ENCODE assay signal across 28 cellular contexts in genomic region chr21:45449658-45450502, GRCh38. TPM values are rescaled to one million over a fixed set of nuclear protein-coding genes. Genes with fewer than 3 reads are reported as not detected.
DNase-seq lines count a peak whose midpoint lies in the region; ATAC-seq and TF ChIP-seq lines count a peak whose summit lies in the region.
"Had no signal": no experiment of that assay in that cellular context is flagged by ENCODE, and none has a peak within 500 bp of the region (broad histone marks: within the 10 kb centered on the region; RNA-seq: fewer than 3 reads in every experiment).

No MANE protein-coding gene starts in this region.

- TF ChIP-seq EP300 in gastroesophageal sphincter (IDR thresholded peaks at IDR 0.05), result no peak

- no peak overlapping the region for H3K4me3 ChIP-seq in breast epithelium
- peak overlapping the region in 2 of 3 donors; percentile 32 to 47 for H3K4me3 ChIP-seq in right lobe of liver
- no peak overlapping the region for H3K4me3 ChIP-seq in aorta (ENCODE audit: low read length in 2 of 2)
- H3K4me3 ChIP-seq in gastroesophageal sphincter, result no peak overlapping the region
- H3K4me3 ChIP-seq: coronary artery, esophagus muscularis mucosa, lower lobe of right lung, Peyer's patch, sigmoid colon had no signal

- H3K27ac ChIP-seq in breast epithelium, result peak overlapping the region; percentile 43 to 49
- H3K27ac ChIP-seq in right lobe of liver, result peak overlapping the region in 2 of 3 donors; percentile 48 to 71
- no peak overlapping the region for H3K27ac ChIP-seq in aorta (ENCODE audit: low read depth in 1 of 2, low read length in 2 of 2)
- no peak overlapping the region for H3K27ac ChIP-seq in gastroesophageal sphincter
- H3K27ac ChIP-seq: esophagus muscularis mucosa, lower lobe of right lung, parathyroid adenoma, sigmoid colon had no signal

- H3K36me3 Mint-ChIP-seq in MCF 10A (ENCODE audit: insufficient read depth, unreplicated experiment) (peaks cover 5% of the 10 kb centered on the region), glutamatergic neuron (ENCODE audit: unreplicated experiment) (peaks cover 6% of the 10 kb centered on the region)
- H3K36me3 Mint-ChIP-seq: activated naive CD4-positive, alpha-beta T cell treated with anti-CD3 and anti-CD28 coated beads, Interleukin-2, amount 10 ng/mL, durations not matched to agents 7 days and 5 days; CD14-positive monocyte; immature natural killer cell had no signal

- H3K27me3 Mint-ChIP-seq in MCF 10A (ENCODE audit: insufficient read depth, unreplicated experiment) (no peaks in the 10 kb centered on the region), glutamatergic neuron (ENCODE audit: unreplicated experiment) (peaks cover 17% of the 10 kb centered on the region)

- H3K4me1 ChIP-seq in breast epithelium (peaks cover 6 to 9% of the 10 kb centered on the region in 2 donors), right lobe of liver (peaks cover 0 to 48% (median 16%) of the 10 kb centered on the region in 4 donors), aorta (ENCODE audit: control insufficient read depth in 1 of 2, insufficient read depth in 2 of 2, low read length in 2 of 2) (no peaks in the 10 kb centered on the region), gastroesophageal sphincter (peaks cover 0 to 28% (median 10%) of the 10 kb centered on the region in 3 donors)
- H3K4me1 ChIP-seq: parathyroid adenoma had no signal

- POLR2A ChIA-PET in MCF 10A (lab: Yijun Ruan, JAX), result no interaction called here

- no peaks in the 10 kb centered on the region for H3K36me3 ChIP-seq in breast epithelium
- H3K36me3 ChIP-seq in right lobe of liver, result no peaks in the 10 kb centered on the region
- H3K36me3 ChIP-seq in aorta (ENCODE audit: control insufficient read depth in 1 of 2, insufficient read depth in 2 of 2, low read length in 1 of 2), result no peaks in the 10 kb centered on the region
- no peaks in the 10 kb centered on the region for H3K36me3 ChIP-seq in gastroesophageal sphincter
- H3K36me3 ChIP-seq: lower lobe of right lung, Peyer's patch, sigmoid colon had no signal

- H3K4me3 Mint-ChIP-seq in MCF 10A (ENCODE audit: unreplicated experiment), result no peak overlapping the region
- no peak overlapping the region for H3K4me3 Mint-ChIP-seq in glutamatergic neuron (ENCODE audit: unreplicated experiment)
- H3K4me3 Mint-ChIP-seq: activated naive CD4-positive, alpha-beta T cell treated with anti-CD3 and anti-CD28 coated beads, Interleukin-2, amount 10 ng/mL, durations not matched to agents 7 days and 5 days; HFFc6; immature natural killer cell; nephron had no signal

- BruUV-seq in MCF 10A (replicated peaks; lab: Mats Ljungman, UMichigan), result no TSS peak

- ATAC-seq in right lobe of liver, result peak; percentile 4 to 12 (median 8)
- no peak for ATAC-seq in aorta (ENCODE audit: low FRiP score)
- ATAC-seq in gastroesophageal sphincter, result no peak
- ATAC-seq in HG03520 (IDR thresholded peaks at IDR 0.05; ENCODE audit: unreplicated experiment), result no peak
- ATAC-seq: lower lobe of right lung had no signal

- no peaks in the 10 kb centered on the region for H3K27me3 ChIP-seq in breast epithelium
- no peaks in the 10 kb centered on the region for H3K27me3 ChIP-seq in right lobe of liver
- no peaks in the 10 kb centered on the region for H3K27me3 ChIP-seq in aorta (ENCODE audit: control insufficient read depth in 1 of 2, insufficient read depth in 2 of 2, low read length in 1 of 2)
- H3K27me3 ChIP-seq in gastroesophageal sphincter, result peaks cover 16% of the 10 kb centered on the region
- H3K27me3 ChIP-seq: Peyer's patch, sigmoid colon had no signal

- H3K4me1 Mint-ChIP-seq in MCF 10A (ENCODE audit: insufficient read depth, unreplicated experiment) (peaks cover 12% of the 10 kb centered on the region), glutamatergic neuron (ENCODE audit: low read depth, unreplicated experiment) (peaks cover 4% of the 10 kb centered on the region)
- H3K4me1 Mint-ChIP-seq: activated naive CD4-positive, alpha-beta T cell treated with anti-CD3 and anti-CD28 coated beads, Interleukin-2, amount 10 ng/mL, durations not matched to agents 7 days and 5 days; CD14-positive monocyte had no signal

- peaks cover 8% of the 10 kb centered on the region for H3K9me3 Mint-ChIP-seq in MCF 10A (ENCODE audit: unreplicated experiment)
- H3K9me3 Mint-ChIP-seq in glutamatergic neuron (ENCODE audit: unreplicated experiment), result peaks cover 1% of the 10 kb centered on the region

- CTCF ChIA-PET in MCF 10A (lab: Yijun Ruan, JAX), result no interaction called here

- DNase-seq in breast epithelium (ENCODE audit: low spot score in 2 of 2) (no peak), MCF 10A (ENCODE audit: unreplicated experiment) (no peak), glutamatergic neuron (peak; percentile 15), right lobe of liver (peak in 2 of 3 donors; percentile 34 to 61), aorta (peak; percentile 34 to 68)
- DNase-seq in stimulated activated naive CD4-positive, alpha-beta T cell (lab: John Stamatoyannopoulos, UW), result no peak
- DNase-seq: 8988T; activated CD4-positive, alpha-beta T cell treated with anti-CD3 and anti-CD28 coated beads, Interleukin-2, amount 50 U/mL, for 4 hours; activated naive CD4-positive, alpha-beta T cell treated with anti-CD3 and anti-CD28 coated beads, Interleukin-2, amount 10 ng/mL, durations not matched to agents 7 days and 5 days; amniotic stem cell; foreskin melanocyte; HFFc6; hypothalamus; immature natural killer cell; lower lobe of right lung; NCI-H1105 treated with DMSO at 0.1 percent for 48 hours; NCI-H1930; Peyer's patch; sigmoid colon; stimulated activated naive CD4-positive, alpha-beta T cell treated with Interleukin-2 at 50 U/mL for 16 hours; T-helper 1 cell had no signal

- intact Hi-C loops in breast epithelium (cut with DNase I; ENCODE audit: low total_unique reads) (no loop called here), MCF 10A (cut with micrococcal nuclease) (no loop called here), right lobe of liver (cut with DNase I) (no loop called here), aorta (cut with DNase I) (no loop called here)

- H3K27ac Mint-ChIP-seq in MCF 10A (ENCODE audit: low read depth, unreplicated experiment) (no peak overlapping the region), glutamatergic neuron (ENCODE audit: unreplicated experiment) (no peak overlapping the region)
- H3K27ac Mint-ChIP-seq: activated naive CD4-positive, alpha-beta T cell treated with anti-CD3 and anti-CD28 coated beads, Interleukin-2, amount 10 ng/mL, durations not matched to agents 7 days and 5 days; HFFc6; immature natural killer cell had no signal

- TF ChIP-seq CTCF in breast epithelium (IDR thresholded peaks at IDR 0.05) (no peak), MCF 10A (IDR thresholded peaks at IDR 0.05; ENCODE audit: unreplicated experiment) (no peak), glutamatergic neuron (IDR thresholded peaks at IDR 0.05; ENCODE audit: partially characterized antibody, unreplicated experiment) (no peak), right lobe of liver (IDR thresholded peaks at IDR 0.05) (peak in 1 of 4 donors; percentile 7), gastroesophageal sphincter (IDR thresholded peaks at IDR 0.05) (no peak)

- 57% methylated on average over 7 of the region's 27 CpGs for WGBS in right lobe of liver (ENCODE audit: insufficient coverage, low coverage, low lambda C conversion rate, missing lambda C conversion rate)
- WGBS in aorta, 2 donors, result 89 to 92% methylated on average over 26 to 27 of the region's 27 CpGs
- 70 to 75% methylated on average over 2 to 8 of the region's 27 CpGs for WGBS in gastroesophageal sphincter (ENCODE audit: low coverage in 1 of 2), 2 donors

- H3K9me3 ChIP-seq in breast epithelium (peaks cover 0 to 3% of the 10 kb centered on the region in 2 donors), right lobe of liver (no peaks in the 10 kb centered on the region), aorta (ENCODE audit: control insufficient read depth, low read length) (no peaks in the 10 kb centered on the region), gastroesophageal sphincter (peaks cover 0 to 11% (median 0%) of the 10 kb centered on the region in 3 donors)
- H3K9me3 ChIP-seq: lower lobe of right lung, Peyer's patch, sigmoid colon had no signal

- TF ChIP-seq POLR2A in breast epithelium (IDR thresholded peaks at IDR 0.05), result no peak
- TF ChIP-seq POLR2A in right lobe of liver (IDR thresholded peaks at IDR 0.05), result no peak
- TF ChIP-seq POLR2A in gastroesophageal sphincter (IDR thresholded peaks at IDR 0.05), result no peak

RNA-seq across cellular contexts. Expression of gene COL18A1, which starts 44.9 kb away (rescaled TPM):
- total RNA-seq in breast epithelium, result 10 to 100 TPM; 48.3 to 62.9 (median 55.8) TPM
- total RNA-seq in MCF 10A (2022), result 2.1 and 3.4 TPM in 2 replicates
- total RNA-seq in glutamatergic neuron (ENCODE audit: unreplicated experiment), result 9.5 TPM
- total RNA-seq in right lobe of liver, result 100 to 1,000 TPM; 261 to 487 (median 297) TPM
- 100 to 1,000 TPM; 289 to 301 TPM for total RNA-seq in aorta
- polyA plus RNA-seq in aorta, result 100 to 1,000 TPM in 1 of 2 donors, 10 to 100 TPM in 1; 97.3 to 963 TPM
- 100 to 1,000 TPM in 1 of 4 donors, 10 to 100 TPM in 3; 69.3 to 116 (median 78.4) TPM for total RNA-seq in gastroesophageal sphincter

Comparison
In these comparisons a context has a peak if more than half of its experiments do, and no peak if none do; other contexts are left out.
1. DNase-seq: peak in glutamatergic neuron (single experiment), right lobe of liver (2 of 3) and aorta (2 of 2); none in breast epithelium (0 of 2), MCF 10A (single experiment) and stimulated activated naive CD4-positive, alpha-beta T cell (0 of 6).
2. H3K27ac ChIP-seq: peak in breast epithelium (2 of 2) and right lobe of liver (2 of 3); none in aorta (0 of 2) and gastroesophageal sphincter (0 of 4).
3. H3K4me3 ChIP-seq: peak in right lobe of liver (2 of 3); none in breast epithelium (0 of 3), aorta (0 of 2) and gastroesophageal sphincter (0 of 2).
4. ATAC-seq: peak in right lobe of liver (4 of 4); none in aorta (single experiment), gastroesophageal sphincter (single experiment) and HG03520 (single experiment).